Comparison of ENCODE assay signal across 11 cellular contexts in genomic region chr3:99686469-99686868, GRCh38. TPM values are rescaled to one million over a fixed set of nuclear protein-coding genes. Genes with fewer than 3 reads are reported as not detected.
"Had no signal": no experiment of that assay in that cellular context is flagged by ENCODE, and none has a peak within 500 bp of the region (broad histone marks: within the 10 kb centered on the region; RNA-seq: fewer than 3 reads in every experiment).

No MANE protein-coding gene starts in this region.

- H3K9me3 Mint-ChIP-seq: activated naive CD8-positive, alpha-beta T cell treated with anti-CD3 and anti-CD28 coated beads, Interleukin-2, amount 10 ng/mL, durations not matched to agents 7 days and 5 days; brain; mesothelial cell of epicardium; nephron had no signal

- H3K36me3 ChIP-seq: WERI-Rb-1 had no signal

- H3K4me1 Mint-ChIP-seq: activated naive CD8-positive, alpha-beta T cell treated with anti-CD3 and anti-CD28 coated beads, Interleukin-2, amount 10 ng/mL, durations not matched to agents 7 days and 5 days; brain; mesothelial cell of epicardium; nephron had no signal

- H3K36me3 Mint-ChIP-seq: activated naive CD8-positive, alpha-beta T cell treated with anti-CD3 and anti-CD28 coated beads, Interleukin-2, amount 10 ng/mL, durations not matched to agents 7 days and 5 days; brain; mesothelial cell of epicardium had no signal

- H3K27ac ChIP-seq: coronary artery, WERI-Rb-1 had no signal

- DNase-seq: activated T-cell treated with anti-CD3 and anti-CD28 coated beads for 4 hours; central memory CD4-positive, alpha-beta T cell; stimulated activated naive CD4-positive, alpha-beta T cell had no signal

- H3K27ac Mint-ChIP-seq: activated naive CD8-positive, alpha-beta T cell treated with anti-CD3 and anti-CD28 coated beads, Interleukin-2, amount 10 ng/mL, durations not matched to agents 7 days and 5 days; brain; mesothelial cell of epicardium; nephron had no signal

- H3K4me3 ChIP-seq: coronary artery, lung had no signal

- H3K4me3 Mint-ChIP-seq: activated naive CD8-positive, alpha-beta T cell treated with anti-CD3 and anti-CD28 coated beads, Interleukin-2, amount 10 ng/mL, durations not matched to agents 7 days and 5 days; brain; mesothelial cell of epicardium; nephron had no signal

- FAIRE-seq: kidney had no signal

RNA-seq across cellular contexts. Expression of gene COL8A1, which starts 48.1 kb away (rescaled TPM):
- total RNA-seq: activated naive CD8-positive, alpha-beta T cell treated with anti-CD3 and anti-CD28 coated beads, Interleukin-2, amount 10 ng/mL, durations not matched to agents 7 days and 5 days had no signal
